Comparison of ENCODE assay signal across 11 cellular contexts in genomic region chr6:41053056-41053455, GRCh38. TPM values are rescaled to one million over a fixed set of nuclear protein-coding genes. Genes with fewer than 3 reads are reported as not detected.
DNase-seq lines count a peak whose midpoint lies in the region; ATAC-seq and TF ChIP-seq lines count a peak whose summit lies in the region.
"Had no signal": no experiment of that assay in that cellular context is flagged by ENCODE, and none has a peak within 500 bp of the region (broad histone marks: within the 10 kb centered on the region; RNA-seq: fewer than 3 reads in every experiment).

APOBEC2 (plus strand) TSS chr6:41053202; CDS start chr6:41053348, 146 bp downstream.

- H3K4me2 ChIP-seq in neural progenitor cell: no peak within 1 kb of the TSS

- H3K36me3 Mint-ChIP-seq in neural progenitor cell: peaks cover 1% of the 10 kb centered on the region
- H3K36me3 Mint-ChIP-seq in type B pancreatic cell: peaks cover 5% of the 10 kb centered on the region

- no peaks in the 10 kb centered on the region for H4K20me1 ChIP-seq in neural progenitor cell (ENCODE audit: low read depth)

- no peak within 1 kb of the TSS for H3K27ac ChIP-seq in neural progenitor cell
- H3K27ac ChIP-seq: suprapubic skin had no signal

- H3K27ac Mint-ChIP-seq in neural progenitor cell: peak within 1 kb of the TSS; percentile 5
- H3K27ac Mint-ChIP-seq in type B pancreatic cell: no peak within 1 kb of the TSS

- peaks cover 2% of the 10 kb centered on the region for H3K27me3 Mint-ChIP-seq in neural progenitor cell (ENCODE audit: insufficient read depth, low read depth)
- H3K27me3 Mint-ChIP-seq in type B pancreatic cell: no peaks in the 10 kb centered on the region

- H3F3A ChIP-seq in neural progenitor cell (ENCODE audit: low read depth): no peaks in the 10 kb centered on the region

- DNase-seq in NCI-H146 (lab: John Stamatoyannopoulos, UW) (peak; percentile 26), NCI-H146 treated with DMSO at 0.1 percent for 48 hours (lab: John Stamatoyannopoulos, UW; ENCODE audit: unreplicated experiment) (no peak), NCI-H524 treated with DMSO at 0.1 percent for 48 hours (lab: John Stamatoyannopoulos, UW) (peak; percentile 23), neural progenitor cell (ENCODE audit: low spot score) (peak; percentile 17), type B pancreatic cell (ENCODE audit: extremely low spot score, unreplicated experiment) (no peak), UCSD-AML1 (lab: John Stamatoyannopoulos, UW; ENCODE audit: unreplicated experiment) (no peak)
- DNase-seq: 8988T had no signal

- ATAC-seq in esophagus mucosa (peak; percentile 37), HG02759 (IDR thresholded peaks at IDR 0.05; ENCODE audit: unreplicated experiment) (no peak)

- no peak within 1 kb of the TSS for H3K9ac ChIP-seq in neural progenitor cell

- H3K9me3 ChIP-seq in neural progenitor cell (ENCODE audit: low read depth): no peaks in the 10 kb centered on the region
- H3K9me3 ChIP-seq: suprapubic skin had no signal

- H3K79me2 ChIP-seq in neural progenitor cell (ENCODE audit: low read depth): no peaks in the 10 kb centered on the region

- H3K4me1 Mint-ChIP-seq in neural progenitor cell (peaks cover 11% of the 10 kb centered on the region), type B pancreatic cell (ENCODE audit: unreplicated experiment) (peaks cover 22% of the 10 kb centered on the region)

- no peak within 1 kb of the TSS for H2AFZ ChIP-seq in neural progenitor cell (replicated peaks)

- no peak within 1 kb of the TSS for H3K4me3 ChIP-seq in neural progenitor cell
- H3K4me3 ChIP-seq: suprapubic skin had no signal

- H3K9me3 Mint-ChIP-seq in neural progenitor cell: no peaks in the 10 kb centered on the region
- H3K9me3 Mint-ChIP-seq in type B pancreatic cell: no peaks in the 10 kb centered on the region

- H3K4me3 Mint-ChIP-seq in neural progenitor cell (no peak within 1 kb of the TSS), type B pancreatic cell (no peak within 1 kb of the TSS)

- H3K36me3 ChIP-seq in neural progenitor cell: no peaks in the 10 kb centered on the region
- H3K36me3 ChIP-seq: suprapubic skin had no signal

- H3K4me1 ChIP-seq in neural progenitor cell: peaks cover 15% of the 10 kb centered on the region
- H3K4me1 ChIP-seq: suprapubic skin had no signal

- no peaks in the 10 kb centered on the region for H3K27me3 ChIP-seq in neural progenitor cell
- H3K27me3 ChIP-seq: suprapubic skin had no signal

- TF ChIP-seq CTCF in neural progenitor cell (IDR thresholded peaks at IDR 0.05) (no peak), type B pancreatic cell (conservative IDR thresholded peaks at IDR 0.05) (no peak)

RNA-seq across cellular contexts. Expression of gene APOBEC2, which starts in this region (rescaled TPM):
- total RNA-seq in esophagus mucosa: not detected
- total RNA-seq in neural progenitor cell (ENCODE audit: low replicate concordance): 0.46 TPM in 1 of 2 replicates, not detected in the other
- total RNA-seq in type B pancreatic cell (ENCODE audit: low replicate concordance): 0.64 and 1.5 TPM in 2 replicates
- total RNA-seq: MCF 10A, suprapubic skin had no signal

Comparison
In these comparisons a context has a peak if more than half of its experiments do, and no peak if none do; other contexts are left out.
1. DNase-seq: peak in NCI-H146 (single experiment) and NCI-H524 treated with DMSO at 0.1 percent for 48 hours (single experiment); none in NCI-H146 treated with DMSO at 0.1 percent for 48 hours (single experiment), type B pancreatic cell (single experiment) and UCSD-AML1 (single experiment).
2. Peak in ATAC-seq in esophagus mucosa; RNA of the gene not detected or under 1 TPM.
3. Peak in DNase-seq in neural progenitor cell; RNA of the gene not detected or under 1 TPM.